22 cellular contexts compared by ENCODE assay signal in genomic region chr10:130455791-130456190, GRCh38.
A peak's percentile ranks its signal among the peaks of the same experiment; 100 is the strongest.
DNase-seq lines count a peak whose midpoint lies in the region; ATAC-seq and TF ChIP-seq lines count a peak whose summit lies in the region.
"Had no signal": no experiment of that assay in that cellular context is flagged by ENCODE, and none has a peak within 500 bp of the region (broad histone marks: within the 10 kb centered on the region; RNA-seq: fewer than 3 reads in every experiment).

No MANE protein-coding gene starts in this region.

- no peaks in the 10 kb centered on the region for H3K79me1 ChIP-seq in H9 (ENCODE audit: insufficient read depth, low read depth, low read length, poor library complexity, severe bottlenecking)

- H3K23ac ChIP-seq in H9 (ENCODE audit: insufficient read length, low read depth, low read length), result no peak overlapping the region

- no peak overlapping the region for H3K56ac ChIP-seq in H9 (ENCODE audit: insufficient read length, low read depth, low read length)

- no peak overlapping the region for H2AFZ ChIP-seq in H9 (ENCODE audit: low read length)

- no peak overlapping the region for H3K18ac ChIP-seq in H9 (ENCODE audit: insufficient read length, low read depth, low read length)

- no peak overlapping the region for H3K4ac ChIP-seq in H9 (ENCODE audit: low read depth, low read length)

- TF ChIP-seq CTCF in H9 (conservative IDR thresholded peaks at IDR 0.05), result no peak
- no peak for TF ChIP-seq CTCF in esophagus muscularis mucosa (IDR thresholded peaks at IDR 0.05)
- TF ChIP-seq CTCF in osteocyte (IDR thresholded peaks at IDR 0.05), result no peak

- no peak for ATAC-seq in activated CD8-positive, alpha-beta memory T cell treated with anti-CD3 and anti-CD28 coated beads, Interleukin-2, amount 10 ng/mL, durations not matched to agents 7 days and 5 days
- no peak for ATAC-seq in GM21526 (IDR thresholded peaks at IDR 0.05; ENCODE audit: low FRiP score, unreplicated experiment)
- no peak for ATAC-seq in GM21786 (IDR thresholded peaks at IDR 0.05; ENCODE audit: unreplicated experiment)
- ATAC-seq: CD8-positive, alpha-beta T cell; GM12878 had no signal

- no peaks in the 10 kb centered on the region for H4K20me1 ChIP-seq in H9 (ENCODE audit: control insufficient read depth, insufficient read depth, insufficient read length)
- H4K20me1 ChIP-seq: BLaER1 had no signal

- no peak overlapping the region for H2BK5ac ChIP-seq in H9 (ENCODE audit: insufficient read length, low read length)

- H3K27me3 Mint-ChIP-seq in activated CD8-positive, alpha-beta memory T cell treated with anti-CD3 and anti-CD28 coated beads, Interleukin-2, amount 10 ng/mL, durations not matched to agents 7 days and 5 days, result no peaks in the 10 kb centered on the region
- peaks cover 20% of the 10 kb centered on the region for H3K27me3 Mint-ChIP-seq in H9 (ENCODE audit: low read depth)
- H3K27me3 Mint-ChIP-seq in osteocyte (ENCODE audit: unreplicated experiment), result no peaks in the 10 kb centered on the region
- H3K27me3 Mint-ChIP-seq: CD4-positive, CD25-positive, alpha-beta regulatory T cell had no signal

- no peak overlapping the region for H2BK20ac ChIP-seq in H9 (ENCODE audit: low read depth, low read length, poor library complexity, severe bottlenecking)

- WGBS in H9 (ENCODE audit: extremely low coverage, insufficient read length, low lambda C conversion rate), result no CpG with 5 or more reads among the region's 7 CpGs
- 79% methylated on average over 7 of the region's 7 CpGs for WGBS in esophagus muscularis mucosa

- CTCF ChIA-PET in activated CD8-positive, alpha-beta memory T cell treated with anti-CD3 and anti-CD28 coated beads, Interleukin-2, amount 10 ng/mL, durations not matched to agents 7 days and 5 days (lab: Charles Lee), result no interaction called here

- H3K36me3 Mint-ChIP-seq in activated CD8-positive, alpha-beta memory T cell treated with anti-CD3 and anti-CD28 coated beads, Interleukin-2, amount 10 ng/mL, durations not matched to agents 7 days and 5 days, result no peaks in the 10 kb centered on the region
- no peaks in the 10 kb centered on the region; a peak in 2 of 7 replicates for H3K36me3 Mint-ChIP-seq in H9 (ENCODE audit: insufficient read depth in 1 of 3, low read depth in 3 of 3)
- H3K36me3 Mint-ChIP-seq in osteocyte (ENCODE audit: unreplicated experiment), result no peaks in the 10 kb centered on the region
- H3K36me3 Mint-ChIP-seq: CD4-positive, CD25-positive, alpha-beta regulatory T cell; CD8-positive, alpha-beta T cell had no signal

- no peak overlapping the region for H3K4me3 ChIP-seq in esophagus muscularis mucosa
- H3K4me3 ChIP-seq: BLaER1, GM12878 had no signal

- no peak overlapping the region for H2BK12ac ChIP-seq in H9 (ENCODE audit: insufficient read length, low read depth, low read length)

- H4K5ac ChIP-seq in H9 (ENCODE audit: insufficient read length, low read depth, low read length), result no peak overlapping the region

- H3T11ph ChIP-seq in H9 (ENCODE audit: low read length), result no peak overlapping the region

- H3K27ac ChIP-seq in H9 (ENCODE audit: insufficient read length, low read depth, low read length), result no peak overlapping the region
- no peak overlapping the region for H3K27ac ChIP-seq in esophagus muscularis mucosa (replicated peaks in 1 of 4)
- H3K27ac ChIP-seq: 22Rv1, BLaER1, C4-2B had no signal

- H3K9me3 Mint-ChIP-seq in activated CD8-positive, alpha-beta memory T cell treated with anti-CD3 and anti-CD28 coated beads, Interleukin-2, amount 10 ng/mL, durations not matched to agents 7 days and 5 days (ENCODE audit: low read depth), result no peaks in the 10 kb centered on the region
- H3K9me3 Mint-ChIP-seq in H9, result peaks cover 2 to 6% of the 10 kb centered on the region in 2 experiments; a peak in 2 of 5 replicates
- H3K9me3 Mint-ChIP-seq in osteocyte (ENCODE audit: unreplicated experiment), result peaks cover 40% of the 10 kb centered on the region
- H3K9me3 Mint-ChIP-seq: CD8-positive, alpha-beta T cell had no signal

- H3K9me3 ChIP-seq in H9 (ENCODE audit: control insufficient read depth, low read depth, low read length) (no peaks in the 10 kb centered on the region), esophagus muscularis mucosa (no peaks in the 10 kb centered on the region)
- H3K9me3 ChIP-seq: BLaER1, Caco-2 had no signal

- H2AK5ac ChIP-seq in H9 (ENCODE audit: insufficient read length, low read length), result no peak overlapping the region

- no peaks in the 10 kb centered on the region for H3K23me2 ChIP-seq in H9 (ENCODE audit: insufficient read length, low read depth, low read length, poor library complexity, severe bottlenecking)

- H3K27me3 ChIP-seq in H9 (ENCODE audit: insufficient read depth, low read length) (no peaks in the 10 kb centered on the region), esophagus muscularis mucosa (peaks cover 0 to 43% (median 0%) of the 10 kb centered on the region in 4 donors)
- H3K27me3 ChIP-seq: BLaER1 had no signal

- H3K36me3 ChIP-seq in esophagus muscularis mucosa, result no peaks in the 10 kb centered on the region
- H3K36me3 ChIP-seq: BLaER1 had no signal

- intact Hi-C loops in esophagus muscularis mucosa (cut with DNase I), result no loop called here

- no peaks in the 10 kb centered on the region for H3K79me2 ChIP-seq in H9 (ENCODE audit: insufficient read depth, low read length)

- no peak overlapping the region for H2BK15ac ChIP-seq in H9 (ENCODE audit: low read depth, low read length)

- DNase-seq in activated CD8-positive, alpha-beta memory T cell treated with anti-CD3 and anti-CD28 coated beads, Interleukin-2, amount 10 ng/mL, durations not matched to agents 7 days and 5 days, result peak; percentile 4
- no peak for DNase-seq in activated CD8-positive, alpha-beta memory T cell treated with anti-CD3 and anti-CD28 coated beads for 24 hours
- DNase-seq in H9, result peak; percentile 4
- DNase-seq in esophagus muscularis mucosa (ENCODE audit: extremely low spot score), result peak; percentile 79
- peak; percentile 62 for DNase-seq in osteocyte (ENCODE audit: extremely low spot score, unreplicated experiment)
- no peak for DNase-seq in activated gamma-delta T cell treated with Interleukin-2 at 50 U/mL for 16 hours
- DNase-seq: Caco-2; CD4-positive, CD25-positive, alpha-beta regulatory T cell; DMS153; DMS79; EL; GDM1; GOT3; HCEC 1CT had no signal

- no peak overlapping the region for H2BK120ac ChIP-seq in H9 (ENCODE audit: low read depth, low read length, poor library complexity, severe bottlenecking)

- TF ChIP-seq POLR2A in esophagus muscularis mucosa (IDR thresholded peaks at IDR 0.05; ENCODE audit: low read depth), result no peak

- H3K9ac ChIP-seq in H9 (ENCODE audit: extremely low read depth, insufficient read length, low read length), result no peak overlapping the region
- H3K9ac ChIP-seq: BLaER1 had no signal

- no peak for TF ChIP-seq EP300 in esophagus muscularis mucosa (IDR thresholded peaks at IDR 0.05)

- H3K14ac ChIP-seq in H9 (ENCODE audit: insufficient read depth, low read length), result no peak overlapping the region

- H4K8ac ChIP-seq in H9 (replicated peaks; ENCODE audit: insufficient read length, low read depth, low read length), result no peak overlapping the region

- H4K91ac ChIP-seq in H9 (ENCODE audit: insufficient read length, low read depth, low read length), result no peak overlapping the region

- H3K4me3 Mint-ChIP-seq in activated CD8-positive, alpha-beta memory T cell treated with anti-CD3 and anti-CD28 coated beads, Interleukin-2, amount 10 ng/mL, durations not matched to agents 7 days and 5 days, result no peak overlapping the region
- H3K4me3 Mint-ChIP-seq in H9 (no peak overlapping the region), osteocyte (ENCODE audit: unreplicated experiment) (no peak overlapping the region)
- H3K4me3 Mint-ChIP-seq: B cell; CD4-positive, CD25-positive, alpha-beta regulatory T cell; CD8-positive, alpha-beta T cell had no signal

- no peaks in the 10 kb centered on the region for H3K4me1 ChIP-seq in H9 (ENCODE audit: insufficient read depth, low read length)
- no peaks in the 10 kb centered on the region for H3K4me1 ChIP-seq in esophagus muscularis mucosa
- H3K4me1 ChIP-seq: Caco-2 had no signal

- H3K27ac Mint-ChIP-seq in activated CD8-positive, alpha-beta memory T cell treated with anti-CD3 and anti-CD28 coated beads, Interleukin-2, amount 10 ng/mL, durations not matched to agents 7 days and 5 days, result no peak overlapping the region
- H3K27ac Mint-ChIP-seq in H9 (no peak overlapping the region), osteocyte (ENCODE audit: unreplicated experiment) (no peak overlapping the region)
- H3K27ac Mint-ChIP-seq: B cell; CD8-positive, alpha-beta T cell had no signal

- no peak overlapping the region for H3K4me2 ChIP-seq in H9 (ENCODE audit: insufficient read depth, insufficient read length, low read length)
- H3K4me2 ChIP-seq: BLaER1 had no signal

- H3K4me1 Mint-ChIP-seq in activated CD8-positive, alpha-beta memory T cell treated with anti-CD3 and anti-CD28 coated beads, Interleukin-2, amount 10 ng/mL, durations not matched to agents 7 days and 5 days, result no peaks in the 10 kb centered on the region
- H3K4me1 Mint-ChIP-seq in H9, result no peaks in the 10 kb centered on the region
- H3K4me1 Mint-ChIP-seq in osteocyte (ENCODE audit: unreplicated experiment), result no peaks in the 10 kb centered on the region
- H3K4me1 Mint-ChIP-seq: B cell; CD4-positive, CD25-positive, alpha-beta regulatory T cell had no signal

Comparison
In these comparisons a context has a peak if more than half of its experiments do, and no peak if none do; other contexts are left out.
1. DNase-seq: peak in activated CD8-positive, alpha-beta memory T cell treated with anti-CD3 and anti-CD28 coated beads, Interleukin-2, amount 10 ng/mL, durations not matched to agents 7 days and 5 days (single experiment), H9 (single experiment), esophagus muscularis mucosa (single experiment) and osteocyte (single experiment); none in activated CD8-positive, alpha-beta memory T cell treated with anti-CD3 and anti-CD28 coated beads for 24 hours (single experiment) and activated gamma-delta T cell treated with Interleukin-2 at 50 U/mL for 16 hours (single experiment).